ENCODE assay signal across 1 cellular context in the genomic region with DNA sequence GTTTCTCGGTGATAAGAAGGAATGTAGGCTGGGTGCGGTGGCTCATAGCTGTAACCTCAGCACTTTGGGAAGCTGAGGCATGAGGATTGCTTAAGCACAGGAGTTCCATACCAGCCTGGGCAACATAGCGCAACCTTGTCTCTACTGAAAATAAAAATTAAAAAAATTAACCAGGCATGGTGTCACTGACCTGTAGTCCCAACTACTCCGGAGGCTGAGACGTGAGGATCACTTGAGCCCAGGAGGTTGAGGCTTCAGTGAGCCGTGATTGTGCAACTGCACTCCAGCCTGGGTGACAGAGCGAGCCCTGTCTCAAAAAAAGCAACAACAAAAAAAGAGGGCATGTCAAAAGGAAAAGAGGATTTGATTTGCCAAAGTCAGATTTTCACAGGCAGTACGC.
TF ChIP-seq lines count a peak whose summit lies in the region.

No MANE protein-coding gene starts in this region.

TF ChIP-seq in HepG2, 621 proteins besides CTCF, POLR2A, EP300 and RAD21:
- no peak for TF ChIP-seq ZNF644 (CRISPR knock-in tag; IDR thresholded peaks at IDR 0.05; ENCODE audit: low read depth)
- TF ChIP-seq CEBPB (IDR thresholded peaks at IDR 0.05; ENCODE audit: borderline replicate concordance, low read depth, low read length) = peak; percentile 53; the same call in 1 of the 2 replicates
